ENCODE assay signal across 35 cellular contexts in genomic region chr1:2853711-2854110, GRCh38. TPM values are rescaled to one million over a fixed set of nuclear protein-coding genes. Genes with fewer than 3 reads are reported as not detected.
"Had no signal": no experiment of that assay in that cellular context is flagged by ENCODE, and none has a peak within 500 bp of the region (broad histone marks: within the 10 kb centered on the region; RNA-seq: fewer than 3 reads in every experiment).

No MANE protein-coding gene starts in this region.

- H3K4me3 Mint-ChIP-seq: activated B cell treated with CpG ODN at 0.5 μM for 24 hours; activated CD8-positive, alpha-beta memory T cell treated with anti-CD3 and anti-CD28 coated beads, Interleukin-2, amount 10 ng/mL, durations not matched to agents 7 days and 5 days; activated CD8-positive, alpha-beta T cell treated with anti-CD3 and anti-CD28 coated beads, Interleukin-2, amount 10 ng/mL, durations not matched to agents 7 days and 5 days; activated naive CD4-positive, alpha-beta T cell treated with anti-CD3 and anti-CD28 coated beads for 36 hours; activated naive CD4-positive, alpha-beta T cell treated with anti-CD3 and anti-CD28 coated beads, Interleukin-2, amount 50 U/mL, for 24 hours; activated naive CD8-positive, alpha-beta T cell treated with anti-CD3 and anti-CD28 coated beads for 36 hours; activated naive CD8-positive, alpha-beta T cell treated with anti-CD3 and anti-CD28 coated beads, Interleukin-2, amount 50 U/mL, for 24 hours; activated T-helper 1 cell treated with anti-CD3 and anti-CD28 coated beads, Interleukin-12 subunit alpha, Interleukin-12 subunit beta, Interleukin-2, Interleukin-4 antibody, amounts not matched to agents 30 ng/mL and 10 ng/mL and 1 ng/mL, durations not matched to agents 14 hours and 24 hours and 36 hours; dendritic cell treated with granulocyte-macrophage colony-stimulating factor and Interleukin-4, amounts not matched to agents 40 ng/mL and 50 ng/mL, for 4 days; endodermal cell; T-helper 17 cell; T-helper 2 cell treated with Interferon-gamma antibody and Interleukin-4, amounts not matched to agents 5 μg/mL and 100 μg/mL, for 36 hours had no signal

- H3K9me3 Mint-ChIP-seq: activated naive CD4-positive, alpha-beta T cell treated with anti-CD3 and anti-CD28 coated beads, Interleukin-2, amount 50 U/mL, for 24 hours; activated naive CD8-positive, alpha-beta T cell treated with anti-CD3 and anti-CD28 coated beads, Interleukin-2, amount 50 U/mL, for 24 hours had no signal

- H3K27me3 Mint-ChIP-seq: activated CD8-positive, alpha-beta memory T cell treated with anti-CD3 and anti-CD28 coated beads, Interleukin-2, amount 10 ng/mL, durations not matched to agents 7 days and 5 days; activated naive CD4-positive, alpha-beta T cell treated with anti-CD3 and anti-CD28 coated beads, Interleukin-2, amount 50 U/mL, for 24 hours had no signal

- ATAC-seq: activated CD4-positive, CD25-positive, alpha-beta regulatory T cell treated with anti-CD3 and anti-CD28 coated beads, Interleukin-2, amount 50 U/mL, for 24 hours; activated CD8-positive, alpha-beta memory T cell treated with anti-CD3 and anti-CD28 coated beads, Interleukin-2, amount 10 ng/mL, durations not matched to agents 7 days and 5 days; activated CD8-positive, alpha-beta T cell treated with anti-CD3 and anti-CD28 coated beads, Interleukin-2, amount 10 ng/mL, durations not matched to agents 7 days and 5 days; activated naive CD8-positive, alpha-beta T cell treated with anti-CD3 and anti-CD28 coated beads, Interleukin-2, amount 50 U/mL, for 24 hours; body of pancreas; esophagus mucosa; foreskin keratinocyte; gastrocnemius medialis; T-helper 17 cell had no signal

- H3K4me1 ChIP-seq: adrenal gland, body of pancreas, foreskin keratinocyte, gastrocnemius medialis had no signal

- DNase-seq: activated B cell treated with CpG ODN at 0.5 μM for 24 hours; activated CD4-positive, alpha-beta T cell treated with anti-CD3 and anti-CD28 coated beads for 48 hours; activated CD4-positive, alpha-beta T cell treated with anti-CD3 and anti-CD28 coated beads, Interleukin-2, amount 50 U/mL, for 1 hour; activated CD4-positive, alpha-beta T cell treated with anti-CD3 and anti-CD28 coated beads, Interleukin-2, amount 50 U/mL, for 48 hours; activated CD8-positive, alpha-beta memory T cell treated with anti-CD3 and anti-CD28 coated beads, Interleukin-2, amount 10 ng/mL, durations not matched to agents 7 days and 5 days; activated CD8-positive, alpha-beta memory T cell treated with anti-CD3 and anti-CD28 coated beads, Interleukin-2, amount 50 U/mL, for 4 hours; activated CD8-positive, alpha-beta T cell treated with anti-CD3 and anti-CD28 coated beads, Interleukin-2, amount 10 ng/mL, durations not matched to agents 7 days and 5 days; activated effector memory CD4-positive, alpha-beta T cell treated with anti-CD3 and anti-CD28 coated beads, Interleukin-2, amount 50 U/mL, for 16 hours; activated naive CD4-positive, alpha-beta T cell treated with anti-CD3 and anti-CD28 coated beads for 36 hours; activated naive CD8-positive, alpha-beta T cell treated with anti-CD3 and anti-CD28 coated beads for 36 hours; activated naive CD8-positive, alpha-beta T cell treated with anti-CD3 and anti-CD28 coated beads, Interleukin-2, amount 50 U/mL, for 24 hours; activated T-cell treated with anti-CD3 and anti-CD28 coated beads, Interleukin-2, amount 50 U/mL, for 1 hour; activated T-cell treated with anti-CD3 and anti-CD28 coated beads, Interleukin-2, amount 50 U/mL, for 48 hours; adrenal gland; amygdala; body of pancreas; central memory CD4-positive, alpha-beta T cell; cerebellar nuclear complex; effector memory CD4-positive, alpha-beta T cell; endodermal cell; foreskin keratinocyte; gastrocnemius medialis; T-helper 1 cell; T1000; WERI-Rb-1 had no signal

- H3K27me3 ChIP-seq: body of pancreas, foreskin keratinocyte had no signal

- H3K4me1 Mint-ChIP-seq: activated B cell treated with CpG ODN at 0.5 μM for 24 hours; activated CD8-positive, alpha-beta memory T cell treated with anti-CD3 and anti-CD28 coated beads, Interleukin-2, amount 10 ng/mL, durations not matched to agents 7 days and 5 days; activated naive CD8-positive, alpha-beta T cell treated with anti-CD3 and anti-CD28 coated beads for 36 hours; activated naive CD8-positive, alpha-beta T cell treated with anti-CD3 and anti-CD28 coated beads, Interleukin-2, amount 50 U/mL, for 24 hours; endodermal cell; T-helper 17 cell had no signal

- H3K36me3 ChIP-seq: adrenal gland, gastrocnemius medialis, WERI-Rb-1 had no signal

- H3K27ac ChIP-seq: adrenal gland, body of pancreas, coronary artery, dorsolateral prefrontal cortex, foreskin keratinocyte, gastrocnemius medialis, WERI-Rb-1 had no signal

- H3K9me3 ChIP-seq: adrenal gland, body of pancreas, gastrocnemius medialis had no signal

- H3K27ac Mint-ChIP-seq: activated B cell treated with CpG ODN at 0.5 μM for 24 hours; activated CD8-positive, alpha-beta memory T cell treated with anti-CD3 and anti-CD28 coated beads, Interleukin-2, amount 10 ng/mL, durations not matched to agents 7 days and 5 days; activated CD8-positive, alpha-beta T cell treated with anti-CD3 and anti-CD28 coated beads, Interleukin-2, amount 10 ng/mL, durations not matched to agents 7 days and 5 days; activated naive CD4-positive, alpha-beta T cell treated with anti-CD3 and anti-CD28 coated beads for 36 hours; activated naive CD4-positive, alpha-beta T cell treated with anti-CD3 and anti-CD28 coated beads, Interleukin-2, amount 50 U/mL, for 24 hours; activated naive CD8-positive, alpha-beta T cell treated with anti-CD3 and anti-CD28 coated beads for 36 hours; activated naive CD8-positive, alpha-beta T cell treated with anti-CD3 and anti-CD28 coated beads, Interleukin-2, amount 50 U/mL, for 24 hours; activated T-helper 1 cell treated with anti-CD3 and anti-CD28 coated beads, Interleukin-12 subunit alpha, Interleukin-12 subunit beta, Interleukin-2, Interleukin-4 antibody, amounts not matched to agents 30 ng/mL and 10 ng/mL and 1 ng/mL, durations not matched to agents 14 hours and 24 hours and 36 hours; activated T-helper 2 cell treated with anti-CD3 and anti-CD28 coated beads, Interferon-gamma antibody, Interleukin-2, Interleukin-4, amounts not matched to agents 10 μg/mL and 5 μg/mL and 100 μg/mL, durations not matched to agents 14 hours and 24 hours and 36 hours; dendritic cell treated with granulocyte-macrophage colony-stimulating factor and Interleukin-4, amounts not matched to agents 40 ng/mL and 50 ng/mL, for 4 days; endodermal cell; T-helper 17 cell; T-helper 2 cell treated with Interferon-gamma antibody and Interleukin-4, amounts not matched to agents 5 μg/mL and 100 μg/mL, for 36 hours had no signal

- H3K4me3 ChIP-seq: adrenal gland, body of pancreas, coronary artery, dorsolateral prefrontal cortex, gastrocnemius medialis had no signal

- H3K36me3 Mint-ChIP-seq: activated CD8-positive, alpha-beta memory T cell treated with anti-CD3 and anti-CD28 coated beads, Interleukin-2, amount 10 ng/mL, durations not matched to agents 7 days and 5 days; activated naive CD4-positive, alpha-beta T cell treated with anti-CD3 and anti-CD28 coated beads, Interleukin-2, amount 50 U/mL, for 24 hours; activated naive CD8-positive, alpha-beta T cell treated with anti-CD3 and anti-CD28 coated beads for 36 hours had no signal

RNA-seq across cellular contexts. Expression of gene TTC34, which starts 52.2 kb away (rescaled TPM):
- total RNA-seq: gastrocnemius medialis had no signal
